Comparison of ENCODE assay signal across 15 cellular contexts in the genomic region with DNA sequence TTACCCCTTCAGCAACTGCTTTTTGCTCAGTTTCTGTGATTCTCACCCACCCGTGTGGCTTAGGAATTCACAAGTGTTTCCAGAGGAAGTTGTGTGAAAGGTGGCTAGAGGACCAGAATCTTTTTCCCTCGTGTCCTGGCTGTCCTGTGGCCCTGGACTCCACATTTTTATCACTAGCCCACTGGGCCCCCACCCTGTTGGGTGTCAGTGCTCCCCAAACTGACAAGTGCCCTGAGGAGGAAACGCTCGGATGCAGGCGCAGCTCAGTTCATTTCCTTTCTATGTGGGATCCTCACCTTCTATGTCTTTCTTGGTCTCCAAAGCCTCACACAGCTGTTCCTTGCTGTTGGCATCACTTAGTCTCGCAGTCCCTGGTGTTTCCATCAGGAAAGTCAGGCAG.
DNase-seq lines count a peak whose midpoint lies in the region; TF ChIP-seq lines count a peak whose summit lies in the region.
"Had no signal": no experiment of that assay in that cellular context is flagged by ENCODE, and none has a peak within 500 bp of the region (broad histone marks: within the 10 kb centered on the region; RNA-seq: fewer than 3 reads in every experiment).

No MANE protein-coding gene starts in this region.

- H3K9me3 Mint-ChIP-seq in activated naive CD4-positive, alpha-beta T cell treated with anti-CD3 and anti-CD28 coated beads, Interleukin-2, amount 10 ng/mL, durations not matched to agents 7 days and 5 days, result peaks cover 4% of the 10 kb centered on the region
- H3K9me3 Mint-ChIP-seq in activated naive CD4-positive, alpha-beta T cell treated with anti-CD3 and anti-CD28 coated beads for 36 hours, result peaks cover 3% of the 10 kb centered on the region
- H3K9me3 Mint-ChIP-seq in type B pancreatic cell (peaks cover 5% of the 10 kb centered on the region), nephron progenitor cell (peaks cover 29% of the 10 kb centered on the region)
- H3K9me3 Mint-ChIP-seq: CD8-positive, alpha-beta T cell had no signal

- H2BK12ac ChIP-seq in mesenchymal stem cell (ENCODE audit: low read length in 2 of 2), result no peak overlapping the region

- H3K36me3 ChIP-seq in colonic mucosa (no peaks in the 10 kb centered on the region), mesenchymal stem cell (ENCODE audit: control insufficient read depth in 1 of 2, insufficient read depth in 2 of 2, low read depth in 1 of 2, low read length in 2 of 2) (no peaks in the 10 kb centered on the region)
- H3K36me3 ChIP-seq: BE2C had no signal

- no peak overlapping the region for H3K27ac ChIP-seq in colonic mucosa
- H3K27ac ChIP-seq in mesenchymal stem cell (ENCODE audit: low read length, poor library complexity, severe bottlenecking), result no peak overlapping the region
- H3K27ac ChIP-seq: GM23248 had no signal

- no peak overlapping the region for H3K27ac Mint-ChIP-seq in activated naive CD4-positive, alpha-beta T cell treated with anti-CD3 and anti-CD28 coated beads, Interleukin-2, amount 10 ng/mL, durations not matched to agents 7 days and 5 days
- no peak overlapping the region for H3K27ac Mint-ChIP-seq in activated naive CD4-positive, alpha-beta T cell treated with anti-CD3 and anti-CD28 coated beads for 36 hours
- H3K27ac Mint-ChIP-seq in type B pancreatic cell, result no peak overlapping the region
- no peak overlapping the region for H3K27ac Mint-ChIP-seq in nephron progenitor cell
- H3K27ac Mint-ChIP-seq: CD8-positive, alpha-beta T cell had no signal

- no peak overlapping the region for H3K4me3 Mint-ChIP-seq in activated naive CD4-positive, alpha-beta T cell treated with anti-CD3 and anti-CD28 coated beads, Interleukin-2, amount 10 ng/mL, durations not matched to agents 7 days and 5 days
- no peak overlapping the region for H3K4me3 Mint-ChIP-seq in activated naive CD4-positive, alpha-beta T cell treated with anti-CD3 and anti-CD28 coated beads for 36 hours
- H3K4me3 Mint-ChIP-seq in type B pancreatic cell (no peak overlapping the region), nephron progenitor cell (no peak overlapping the region)
- H3K4me3 Mint-ChIP-seq: CD8-positive, alpha-beta T cell had no signal

- WGBS in mesenchymal stem cell, result 90% methylated on average over 6 of the region's 6 CpGs

- H3K14ac ChIP-seq in mesenchymal stem cell (ENCODE audit: low read length in 2 of 2), result no peak overlapping the region

- H3K4me3 ChIP-seq in colonic mucosa (no peak overlapping the region), mesenchymal stem cell (ENCODE audit: insufficient read depth in 1 of 2, low read depth in 1 of 2, low read length in 2 of 2) (no peak overlapping the region)
- H3K4me3 ChIP-seq: GM23248 had no signal

- H3K4ac ChIP-seq in mesenchymal stem cell (ENCODE audit: low read depth in 1 of 2, low read length in 2 of 2), result no peak overlapping the region

- H2AK5ac ChIP-seq in mesenchymal stem cell (ENCODE audit: low read length, severe bottlenecking), result no peak overlapping the region

- H3K27me3 Mint-ChIP-seq in activated naive CD4-positive, alpha-beta T cell treated with anti-CD3 and anti-CD28 coated beads, Interleukin-2, amount 10 ng/mL, durations not matched to agents 7 days and 5 days, result no peaks in the 10 kb centered on the region
- no peaks in the 10 kb centered on the region for H3K27me3 Mint-ChIP-seq in activated naive CD4-positive, alpha-beta T cell treated with anti-CD3 and anti-CD28 coated beads for 36 hours (ENCODE audit: low read depth)
- H3K27me3 Mint-ChIP-seq in type B pancreatic cell (peaks cover 5% of the 10 kb centered on the region), nephron progenitor cell (ENCODE audit: low read depth, poor library complexity) (peaks cover 19% of the 10 kb centered on the region)

- no peaks in the 10 kb centered on the region for H3K9me3 ChIP-seq in colonic mucosa
- no peaks in the 10 kb centered on the region for H3K9me3 ChIP-seq in mesenchymal stem cell (ENCODE audit: control insufficient read depth, low read length)
- H3K9me3 ChIP-seq: BE2C had no signal

- TF ChIP-seq CTCF in colonic mucosa (IDR thresholded peaks at IDR 0.05) (no peak), type B pancreatic cell (conservative IDR thresholded peaks at IDR 0.05) (no peak), nephron progenitor cell (IDR thresholded peaks at IDR 0.05) (no peak)

- H3K9ac ChIP-seq in colonic mucosa (ENCODE audit: low read depth in 2 of 2, low read length in 2 of 2) (no peak overlapping the region), mesenchymal stem cell (ENCODE audit: low read length) (no peak overlapping the region)
- H3K9ac ChIP-seq: GM23248 had no signal

- H3K4me1 Mint-ChIP-seq in activated naive CD4-positive, alpha-beta T cell treated with anti-CD3 and anti-CD28 coated beads, Interleukin-2, amount 10 ng/mL, durations not matched to agents 7 days and 5 days, result peaks cover 2% of the 10 kb centered on the region
- no peaks in the 10 kb centered on the region for H3K4me1 Mint-ChIP-seq in activated naive CD4-positive, alpha-beta T cell treated with anti-CD3 and anti-CD28 coated beads for 36 hours (ENCODE audit: low read depth)
- peaks cover 19% of the 10 kb centered on the region for H3K4me1 Mint-ChIP-seq in type B pancreatic cell (ENCODE audit: unreplicated experiment)
- H3K4me1 Mint-ChIP-seq in nephron progenitor cell, result peaks cover 39% of the 10 kb centered on the region

- no peak overlapping the region for H2BK15ac ChIP-seq in mesenchymal stem cell (ENCODE audit: low read depth, poor library complexity, severe bottlenecking)

- H2BK5ac ChIP-seq in mesenchymal stem cell (ENCODE audit: low read depth, low read length, poor library complexity, severe bottlenecking), result no peak overlapping the region

- intact Hi-C loops in activated naive CD4-positive, alpha-beta T cell treated with anti-CD3 and anti-CD28 coated beads for 36 hours (cut with micrococcal nuclease), result no loop called here
- intact Hi-C loops in colonic mucosa (cut with DNase I), result no loop called here

- DNase-seq in activated naive CD4-positive, alpha-beta T cell treated with anti-CD3 and anti-CD28 coated beads, Interleukin-2, amount 10 ng/mL, durations not matched to agents 7 days and 5 days, result peak; percentile 10
- no peak for DNase-seq in activated naive CD4-positive, alpha-beta T cell treated with anti-CD3 and anti-CD28 coated beads for 36 hours
- peak; percentile 4 for DNase-seq in colonic mucosa
- no peak for DNase-seq in mesenchymal stem cell
- peak; percentile 47 for DNase-seq in type B pancreatic cell (ENCODE audit: extremely low spot score, unreplicated experiment)
- DNase-seq in SIG-M5 (lab: John Stamatoyannopoulos, UW), result no peak
- DNase-seq in nephron progenitor cell, result no peak
- DNase-seq: BE2C, GF-D8, GM23248, MV-4-11, NCI-H1417 treated with DMSO at 0.1 percent for 48 hours, NCI-H2029 treated with DMSO at 0.1 percent for 48 hours, NCI-H510A had no signal

- H3K79me1 ChIP-seq in mesenchymal stem cell (replicated peaks; ENCODE audit: low read length, poor library complexity, severe bottlenecking), result no peaks in the 10 kb centered on the region

- H2BK120ac ChIP-seq in mesenchymal stem cell (ENCODE audit: low read depth, low read length), result no peak overlapping the region

- H3K23ac ChIP-seq in mesenchymal stem cell (ENCODE audit: low read length in 2 of 2), result no peak overlapping the region

- peaks cover 1% of the 10 kb centered on the region for H3K36me3 Mint-ChIP-seq in activated naive CD4-positive, alpha-beta T cell treated with anti-CD3 and anti-CD28 coated beads, Interleukin-2, amount 10 ng/mL, durations not matched to agents 7 days and 5 days
- no peaks in the 10 kb centered on the region for H3K36me3 Mint-ChIP-seq in activated naive CD4-positive, alpha-beta T cell treated with anti-CD3 and anti-CD28 coated beads for 36 hours (ENCODE audit: low read depth)
- H3K36me3 Mint-ChIP-seq in type B pancreatic cell, result no peaks in the 10 kb centered on the region
- H3K36me3 Mint-ChIP-seq in nephron progenitor cell (ENCODE audit: low read depth), result peaks cover 3% of the 10 kb centered on the region

- no peak overlapping the region for H4K8ac ChIP-seq in mesenchymal stem cell (ENCODE audit: low read length)

- peak overlapping the region; percentile 10 for H4K91ac ChIP-seq in mesenchymal stem cell (ENCODE audit: low read length)

- H3K4me1 ChIP-seq in colonic mucosa (no peaks in the 10 kb centered on the region), mesenchymal stem cell (ENCODE audit: control insufficient read depth, insufficient read depth, low read depth, low read length) (peaks cover 27% of the 10 kb centered on the region)
- H3K4me1 ChIP-seq: BE2C had no signal

- no peak overlapping the region for H3K18ac ChIP-seq in mesenchymal stem cell (ENCODE audit: low read depth in 1 of 2, low read length in 2 of 2)

- CTCF ChIA-PET in activated naive CD4-positive, alpha-beta T cell treated with anti-CD3 and anti-CD28 coated beads, Interleukin-2, amount 10 ng/mL, durations not matched to agents 7 days and 5 days (lab: Charles Lee), result no interaction called here
- CTCF ChIA-PET in activated naive CD4-positive, alpha-beta T cell treated with anti-CD3 and anti-CD28 coated beads for 36 hours (lab: Charles Lee), result interaction anchor here (0.6 to 0.7 kb wide), 2 partner anchors 323 to 346 kb away, joined by 3 to 5 read pairs; no protein-coding TSS in a partner anchor

- H3K4me2 ChIP-seq in mesenchymal stem cell (ENCODE audit: low read length, poor library complexity, severe bottlenecking), result no peak overlapping the region

- H2AFZ ChIP-seq in mesenchymal stem cell (ENCODE audit: low read depth, low read length), result no peak overlapping the region
- H2AFZ ChIP-seq: GM23248 had no signal

- no peaks in the 10 kb centered on the region for H3K27me3 ChIP-seq in colonic mucosa
- peaks cover 0 to 4% of the 10 kb centered on the region in 2 experiments for H3K27me3 ChIP-seq in mesenchymal stem cell (ENCODE audit: control insufficient read depth in 1 of 2, insufficient read depth in 1 of 2, low read length in 2 of 2)
- H3K27me3 ChIP-seq: BE2C had no signal

Comparison
In these comparisons a context has a peak if more than half of its experiments do, and no peak if none do; other contexts are left out.
1. DNase-seq: peak in activated naive CD4-positive, alpha-beta T cell treated with anti-CD3 and anti-CD28 coated beads, Interleukin-2, amount 10 ng/mL, durations not matched to agents 7 days and 5 days (single experiment), colonic mucosa (single experiment) and type B pancreatic cell (single experiment); none in activated naive CD4-positive, alpha-beta T cell treated with anti-CD3 and anti-CD28 coated beads for 36 hours (single experiment), mesenchymal stem cell (single experiment), SIG-M5 (single experiment) and nephron progenitor cell (single experiment).